Comparison of ENCODE assay signal across 1 cellular context in genomic region chr20:17940447-17940971, GRCh38.
TF ChIP-seq lines count a peak whose summit lies in the region.

No MANE protein-coding gene starts in this region.

TF ChIP-seq in HepG2, 621 proteins besides CTCF, POLR2A, EP300 and RAD21 (continued from another document):
- TF ChIP-seq ZNF407 (CRISPR knock-in tag; IDR thresholded peaks at IDR 0.05; ENCODE audit: not compliant biosample characterization) = no peak
- no peak for TF ChIP-seq GLI4 (CRISPR knock-in tag; IDR thresholded peaks at IDR 0.05; ENCODE audit: borderline replicate concordance)
